Comparison of ENCODE assay signal across 30 cellular contexts in the genomic region with DNA sequence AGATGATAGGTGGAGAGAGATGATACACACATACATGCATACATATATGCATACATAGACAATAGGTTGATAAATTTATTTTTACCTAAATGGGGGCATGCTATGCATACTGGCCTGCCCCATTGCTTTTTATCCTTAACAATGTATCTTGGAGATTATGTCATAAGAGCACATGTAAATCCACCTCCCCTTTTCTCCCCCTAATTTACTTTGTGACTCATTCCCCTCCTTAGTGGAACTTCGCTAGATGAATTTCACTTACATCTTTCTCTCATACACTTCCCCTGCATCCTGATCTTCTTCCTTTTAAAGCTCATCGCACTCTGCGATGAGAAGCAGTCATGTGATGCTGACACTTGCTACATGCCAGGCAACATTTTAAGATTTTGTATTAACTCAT.
DNase-seq lines count a peak whose midpoint lies in the region; ATAC-seq, FAIRE-seq and TF ChIP-seq lines count a peak whose summit lies in the region.
"Had no signal": no experiment of that assay in that cellular context is flagged by ENCODE, and none has a peak within 500 bp of the region (broad histone marks: within the 10 kb centered on the region; RNA-seq: fewer than 3 reads in every experiment).

No MANE protein-coding gene starts in this region.

- 64% methylated on average over 3 of the region's 3 CpGs for WGBS in mesenchymal stem cell

- H3K79me2 ChIP-seq in endothelial cell of umbilical vein (ENCODE audit: control insufficient read depth, insufficient read depth, low read length): no peaks in the 10 kb centered on the region
- H3K79me2 ChIP-seq: parathyroid adenoma had no signal

- ATAC-seq in HG02678 (IDR thresholded peaks at IDR 0.05; ENCODE audit: unreplicated experiment): no peak
- ATAC-seq: activated CD4-positive, alpha-beta T cell treated with anti-CD3 and anti-CD28 coated beads for 36 hours; activated CD8-positive, alpha-beta T cell treated with anti-CD3 and anti-CD28 coated beads, Interleukin-2, amount 10 ng/mL, durations not matched to agents 7 days and 5 days; body of pancreas; GM23338; heart right ventricle had no signal

- no peak overlapping the region for H2BK15ac ChIP-seq in mesenchymal stem cell (ENCODE audit: low read depth, poor library complexity, severe bottlenecking)

- H3K9ac ChIP-seq in endothelial cell of umbilical vein (replicated peaks; ENCODE audit: extremely low read depth, insufficient read depth, low read length) (no peak overlapping the region), mesenchymal stem cell (ENCODE audit: low read length) (no peak overlapping the region)
- H3K9ac ChIP-seq: parathyroid adenoma had no signal

- H3K4me2 ChIP-seq in endothelial cell of umbilical vein (ENCODE audit: insufficient read depth, low read length): no peak overlapping the region
- H3K4me2 ChIP-seq in mesenchymal stem cell (ENCODE audit: low read length, poor library complexity, severe bottlenecking): no peak overlapping the region
- H3K4me2 ChIP-seq: GM23338 had no signal

- no peaks in the 10 kb centered on the region for H3K79me1 ChIP-seq in mesenchymal stem cell (replicated peaks; ENCODE audit: low read length, poor library complexity, severe bottlenecking)

- no peak for TF ChIP-seq CTCF in endothelial cell of umbilical vein (IDR thresholded peaks at IDR 0.05; ENCODE audit: extremely low read depth in 1 of 2, insufficient read depth in 1 of 2, low read depth in 1 of 2, low read length in 2 of 2)
- TF ChIP-seq CTCF in brain microvascular endothelial cell (IDR thresholded peaks at IDR 0.05; ENCODE audit: low read depth, low read length, missing control alignments): no peak

- no peak overlapping the region for H3K4ac ChIP-seq in mesenchymal stem cell (ENCODE audit: low read depth in 1 of 2, low read length in 2 of 2)

- DNase-seq in EL: peak; percentile 59
- peak; percentile 12 for DNase-seq in NCI-H69 (lab: John Stamatoyannopoulos, UW)
- DNase-seq in endothelial cell of umbilical vein (ENCODE audit: low read depth, low spot score): no peak
- peak; percentile 23 for DNase-seq in mesenchymal stem cell
- no peak for DNase-seq in brain microvascular endothelial cell
- DNase-seq in SHP77 (lab: John Stamatoyannopoulos, UW): no peak
- DNase-seq in middle frontal gyrus (ENCODE audit: extremely low spot score, low spot score): no peak
- DNase-seq: activated CD4-positive, alpha-beta T cell treated with anti-CD3 and anti-CD28 coated beads for 36 hours; activated CD8-positive, alpha-beta T cell treated with anti-CD3 and anti-CD28 coated beads, Interleukin-2, amount 10 ng/mL, durations not matched to agents 7 days and 5 days; activated effector memory CD4-positive, alpha-beta T cell treated with Interleukin-2 at 50 U/mL for 16 hours; activated naive CD8-positive, alpha-beta T cell treated with anti-CD3 and anti-CD28 coated beads, Interleukin-2, amount 10 ng/mL, durations not matched to agents 7 days and 5 days; body of pancreas; C1 segment of cervical spinal cord; Caco-2; DND-41; foreskin melanocyte; heart right ventricle; left cardiac atrium; mammary epithelial cell; NCI-H1417; NCI-H2029 treated with DMSO at 0.1 percent for 48 hours; NCI-H2227 treated with DMSO at 0.1 percent for 48 hours; NCI-H748 treated with DMSO at 0.1 percent for 48 hours; spleen; transverse colon had no signal

- no peaks in the 10 kb centered on the region for H3K27me3 ChIP-seq in endothelial cell of umbilical vein (ENCODE audit: control insufficient read depth in 2 of 2, insufficient read depth in 2 of 2, low read length in 2 of 2)
- H3K27me3 ChIP-seq in mesenchymal stem cell (ENCODE audit: control insufficient read depth in 1 of 2, insufficient read depth in 1 of 2, low read length in 2 of 2): no peaks in the 10 kb centered on the region
- H3K27me3 ChIP-seq in brain microvascular endothelial cell (replicated peaks): no peaks in the 10 kb centered on the region
- H3K27me3 ChIP-seq: body of pancreas, heart right ventricle, transverse colon had no signal

- no peak overlapping the region for H2BK5ac ChIP-seq in mesenchymal stem cell (ENCODE audit: low read depth, low read length, poor library complexity, severe bottlenecking)

- H3K23ac ChIP-seq in mesenchymal stem cell (ENCODE audit: low read length in 2 of 2): no peak overlapping the region

- H2AFZ ChIP-seq in endothelial cell of umbilical vein (ENCODE audit: low read depth, low read length) (no peak overlapping the region), mesenchymal stem cell (ENCODE audit: low read depth, low read length) (no peak overlapping the region)
- H2AFZ ChIP-seq: GM23338, parathyroid adenoma had no signal

- POLR2A ChIA-PET in endothelial cell of umbilical vein (lab: Charles Lee): no interaction called here

- intact Hi-C loops in endothelial cell of umbilical vein (cut with micrococcal nuclease): no loop called here

- H3K36me3 ChIP-seq in endothelial cell of umbilical vein (ENCODE audit: control insufficient read depth in 2 of 2, extremely low read depth in 1 of 2, insufficient read depth in 2 of 2, low read length in 2 of 2) (no peaks in the 10 kb centered on the region), mesenchymal stem cell (ENCODE audit: control insufficient read depth in 1 of 2, insufficient read depth in 2 of 2, low read depth in 1 of 2, low read length in 2 of 2) (no peaks in the 10 kb centered on the region), brain microvascular endothelial cell (replicated peaks) (no peaks in the 10 kb centered on the region)
- H3K36me3 ChIP-seq: heart right ventricle, spleen, transverse colon had no signal

- no peaks in the 10 kb centered on the region for H3K9me1 ChIP-seq in endothelial cell of umbilical vein (replicated peaks; ENCODE audit: control insufficient read depth, extremely low read depth, insufficient read depth, low read length)

- H3K9me3 ChIP-seq in endothelial cell of umbilical vein (replicated peaks; ENCODE audit: control insufficient read depth, insufficient read depth, low read length) (no peaks in the 10 kb centered on the region), mesenchymal stem cell (ENCODE audit: control insufficient read depth, low read length) (no peaks in the 10 kb centered on the region)
- H3K9me3 ChIP-seq: body of pancreas, Caco-2, heart right ventricle, spleen, transverse colon had no signal

- H3K27ac ChIP-seq in endothelial cell of umbilical vein (ENCODE audit: insufficient read depth, low read depth, low read length) (no peak overlapping the region), mesenchymal stem cell (ENCODE audit: low read length, poor library complexity, severe bottlenecking) (no peak overlapping the region), brain microvascular endothelial cell (no peak overlapping the region)
- H3K27ac ChIP-seq: body of pancreas, epithelial cell of prostate, heart right ventricle, parathyroid adenoma, RWPE1, spleen, transverse colon had no signal

- H4K8ac ChIP-seq in mesenchymal stem cell (ENCODE audit: low read length): no peak overlapping the region

- H3K14ac ChIP-seq in mesenchymal stem cell (ENCODE audit: low read length in 2 of 2): no peak overlapping the region

- TF ChIP-seq POLR2A in endothelial cell of umbilical vein (IDR thresholded peaks at IDR 0.05; ENCODE audit: low read depth, low read length): no peak

- FAIRE-seq in endothelial cell of umbilical vein (lab: Jason Lieb, UNC): no peak

- in situ Hi-C loops in brain microvascular endothelial cell (cut with HindIII; ENCODE audit: low pct_ligation_motif_present, low sequenced_read_pairs): loop anchor here (25.0 kb wide), 1 partner anchor 1402 kb away; the partner anchor contains the start of gene MEIS1

- H4K91ac ChIP-seq in mesenchymal stem cell (ENCODE audit: low read length): no peak overlapping the region

- peaks cover 8% of the 10 kb centered on the region for H3K4me1 ChIP-seq in endothelial cell of umbilical vein (ENCODE audit: control insufficient read depth, extremely low read depth, insufficient read depth, low read length)
- H3K4me1 ChIP-seq in mesenchymal stem cell (ENCODE audit: control insufficient read depth, insufficient read depth, low read depth, low read length): peaks cover 2% of the 10 kb centered on the region
- H3K4me1 ChIP-seq: Caco-2, heart right ventricle, parathyroid adenoma, spleen, transverse colon had no signal

- CTCF ChIA-PET in endothelial cell of umbilical vein (lab: Charles Lee): interaction anchor here (0.8 to 8.3 kb wide), 8 partner anchors 8 to 1410 kb away, joined by 3 to 211 read pairs (median 6); no protein-coding TSS in a partner anchor

- no peak overlapping the region for H2BK12ac ChIP-seq in mesenchymal stem cell (ENCODE audit: low read length in 2 of 2)

- H2AK5ac ChIP-seq in mesenchymal stem cell (ENCODE audit: low read length, severe bottlenecking): no peak overlapping the region

- no peak overlapping the region for H3K18ac ChIP-seq in mesenchymal stem cell (ENCODE audit: low read depth in 1 of 2, low read length in 2 of 2)

- no TSS peak for BruUV-seq in endothelial cell of umbilical vein (replicated peaks; lab: Mats Ljungman, UMichigan)

- H4K20me1 ChIP-seq in endothelial cell of umbilical vein (replicated peaks; ENCODE audit: control insufficient read depth, extremely low read depth, insufficient read depth, low read length): no peaks in the 10 kb centered on the region

- H3K4me3 ChIP-seq in endothelial cell of umbilical vein (replicated peaks in 1 of 3; ENCODE audit: insufficient read depth in 1 of 3, low read depth in 1 of 3, low read length in 3 of 3) (no peak overlapping the region), mesenchymal stem cell (ENCODE audit: insufficient read depth in 1 of 2, low read depth in 1 of 2, low read length in 2 of 2) (no peak overlapping the region), brain microvascular endothelial cell (ENCODE audit: low read depth, low read length) (no peak overlapping the region)
- H3K4me3 ChIP-seq: body of pancreas, GM23338, heart right ventricle, spleen, transverse colon had no signal

- dilution Hi-C loops in endothelial cell of umbilical vein (cut with MboI; ENCODE audit: extremely low pct_ligation_motif_present, low sequenced_read_pairs): no loop called here

- H2BK120ac ChIP-seq in mesenchymal stem cell (ENCODE audit: low read depth, low read length): no peak overlapping the region

TF ChIP-seq in endothelial cell of umbilical vein, 7 proteins besides CTCF, POLR2A, EP300 and RAD21:
- TF ChIP-seq EZH2 (IDR thresholded peaks at IDR 0.05; ENCODE audit: borderline replicate concordance, low read depth, low read length, severe bottlenecking): no peak
- TF ChIP-seq JUN (IDR thresholded peaks at IDR 0.05; ENCODE audit: borderline replicate concordance, insufficient read depth, insufficient read length, low read depth): peak; percentile 7
- no peak for TF ChIP-seq FOS (IDR thresholded peaks at IDR 0.05; ENCODE audit: borderline replicate concordance, insufficient read depth, low read length)

Comparison
In these comparisons a context has a peak if more than half of its experiments do, and no peak if none do; other contexts are left out.
1. DNase-seq: peak in EL (single experiment), NCI-H69 (single experiment) and mesenchymal stem cell (single experiment); none in endothelial cell of umbilical vein (single experiment), brain microvascular endothelial cell (single experiment), SHP77 (0 of 2) and middle frontal gyrus (single experiment).